ENCODE assay signal across 12 cellular contexts in genomic region chr5:91366571-91366970, GRCh38.
"Had no signal": no experiment of that assay in that cellular context is flagged by ENCODE, and none has a peak within 500 bp of the region (broad histone marks: within the 10 kb centered on the region; RNA-seq: fewer than 3 reads in every experiment).

No MANE protein-coding gene starts in this region.

- H3K4me3 ChIP-seq: esophagus muscularis mucosa, lung, stomach, testis, upper lobe of left lung had no signal

- H3K4me1 ChIP-seq: testis had no signal

- H3K9me3 ChIP-seq: esophagus muscularis mucosa, stomach, testis, upper lobe of left lung had no signal

- H3K27ac ChIP-seq: esophagus muscularis mucosa, stomach, testis had no signal

- DNase-seq: activated CD4-positive, alpha-beta memory T cell treated with anti-CD3 and anti-CD28 coated beads for 36 hours; activated CD4-positive, alpha-beta T cell treated with anti-CD3 and anti-CD28 coated beads for 36 hours; activated naive CD4-positive, alpha-beta T cell treated with anti-CD3 and anti-CD28 coated beads, Interleukin-2, amount 10 ng/mL, durations not matched to agents 7 days and 5 days; activated T-cell treated with anti-CD3 and anti-CD28 coated beads, Interleukin-2, amount 50 U/mL, for 24 hours; left cardiac atrium; stimulated activated CD4-positive, alpha-beta T cell treated with anti-CD3 and anti-CD28 coated beads, Interleukin-12 subunit alpha, Interleukin-12 subunit beta, amount 100 ng/mL, for 4 hours; stimulated activated CD4-positive, alpha-beta T cell treated with anti-CD3 and anti-CD28 coated beads, Interleukin-2, amount 100 ng/mL, for 24 hours; stomach; testis; upper lobe of left lung had no signal

- ATAC-seq: activated CD4-positive, alpha-beta T cell treated with anti-CD3 and anti-CD28 coated beads for 36 hours had no signal

- H3K27me3 ChIP-seq: esophagus muscularis mucosa, stomach, testis, upper lobe of left lung had no signal
